1 cellular context compared by ENCODE assay signal in genomic region chr5:93967923-93968322, GRCh38.
A peak's percentile ranks its signal among the peaks of the same experiment; 100 is the strongest.
TF ChIP-seq lines count a peak whose summit lies in the region.

No MANE protein-coding gene starts in this region.

TF ChIP-seq in HEK293, 187 proteins besides CTCF, POLR2A, EP300 and RAD21 (continued from another document and continues in another):
- TF ChIP-seq KLF8 (tag by site-specific recombination; IDR thresholded peaks at IDR 0.05) (no peak), ZNF785 (tag by site-specific recombination; IDR thresholded peaks at IDR 0.05) (no peak), MYNN (tag by site-specific recombination; IDR thresholded peaks at IDR 0.05; ENCODE audit: borderline replicate concordance) (no peak), ZFHX2 (tag by site-specific recombination; conservative IDR thresholded peaks at IDR 0.05) (no peak), INSM2 (tag by site-specific recombination; IDR thresholded peaks at IDR 0.05) (peak; percentile 63; the same call in 1 of the 2 replicates), ZNF510 (tag by site-specific recombination; IDR thresholded peaks at IDR 0.05; ENCODE audit: insufficient replicate concordance) (no peak), ZNF155 (tag by site-specific recombination; IDR thresholded peaks at IDR 0.05) (no peak), ZBTB20 (tag by site-specific recombination; IDR thresholded peaks at IDR 0.05) (no peak), ZNF48 (tag by site-specific recombination; IDR thresholded peaks at IDR 0.05) (no peak), ZNF837 (tag by site-specific recombination; IDR thresholded peaks at IDR 0.05) (no peak), ZNF585B (tag by site-specific recombination; IDR thresholded peaks at IDR 0.05) (no peak), ZNF777 (tag by site-specific recombination; IDR thresholded peaks at IDR 0.05; ENCODE audit: borderline replicate concordance) (no peak), ZNF280D (tag by site-specific recombination; IDR thresholded peaks at IDR 0.05) (no peak), ZBTB44 (tag by site-specific recombination; IDR thresholded peaks at IDR 0.05) (peak; percentile 74; the same call in 1 of the 2 replicates), KLF1 (tag by site-specific recombination; IDR thresholded peaks at IDR 0.05) (no peak; the same call in 1 of the 2 replicates), ZNF239 (tag by site-specific recombination; IDR thresholded peaks at IDR 0.05) (no peak), ZBTB8A (tag by site-specific recombination; IDR thresholded peaks at IDR 0.05) (no peak), ZNF596 (tag by site-specific recombination; IDR thresholded peaks at IDR 0.05) (no peak), ZNF19 (tag by site-specific recombination; IDR thresholded peaks at IDR 0.05; ENCODE audit: low read depth) (no peak), ZNF658 (tag by site-specific recombination; IDR thresholded peaks at IDR 0.05) (no peak), ZNF629 (tag by site-specific recombination; IDR thresholded peaks at IDR 0.05) (peak; percentile 24; the same call in 1 of the 2 replicates), KLF10 (tag by site-specific recombination; IDR thresholded peaks at IDR 0.05) (no peak), SETDB1 (IDR thresholded peaks at IDR 0.05; ENCODE audit: insufficient read length, low read length) (no peak), IKZF3 (tag by site-specific recombination; IDR thresholded peaks at IDR 0.05) (no peak), ZNF529 (tag by site-specific recombination; IDR thresholded peaks at IDR 0.05; ENCODE audit: insufficient replicate concordance) (no peak), ZNF792 (tag by site-specific recombination; IDR thresholded peaks at IDR 0.05) (no peak), YY1 (tag by site-specific recombination; IDR thresholded peaks at IDR 0.05) (no peak), ZNF132 (tag by site-specific recombination; IDR thresholded peaks at IDR 0.05; ENCODE audit: borderline replicate concordance) (no peak), SP3 (tag by site-specific recombination; IDR thresholded peaks at IDR 0.05) (no peak), ZNF302 (tag by site-specific recombination; IDR thresholded peaks at IDR 0.05; ENCODE audit: low read depth) (peak; percentile 31; the same call in 1 of the 2 replicates), ZNF610 (tag by site-specific recombination; IDR thresholded peaks at IDR 0.05; ENCODE audit: borderline replicate concordance) (0 out of 2 replicates have a peak, but pooled peaks have one; percentile 49), ZNF16 (tag by site-specific recombination; IDR thresholded peaks at IDR 0.05; ENCODE audit: low read depth) (no peak), ZNF549 (tag by site-specific recombination; IDR thresholded peaks at IDR 0.05) (no peak), ZNF677 (tag by site-specific recombination; IDR thresholded peaks at IDR 0.05) (no peak), ZNF423 (tag by site-specific recombination; IDR thresholded peaks at IDR 0.05) (no peak), ZNF169 (tag by site-specific recombination; IDR thresholded peaks at IDR 0.05) (no peak), ZNF404 (tag by site-specific recombination; IDR thresholded peaks at IDR 0.05) (no peak), ZNF140 (tag by site-specific recombination; IDR thresholded peaks at IDR 0.05) (no peak), ZNF555 (tag by site-specific recombination; conservative IDR thresholded peaks at IDR 0.05) (no peak), GLIS2 (tag by site-specific recombination; IDR thresholded peaks at IDR 0.05) (no peak), REPIN1 (tag by site-specific recombination; IDR thresholded peaks at IDR 0.05; ENCODE audit: low read depth) (no peak), ZXDB (tag by site-specific recombination; IDR thresholded peaks at IDR 0.05) (peak; percentile 73), ZNF2 (tag by site-specific recombination; IDR thresholded peaks at IDR 0.05) (no peak), ZNF416 (tag by site-specific recombination; IDR thresholded peaks at IDR 0.05) (no peak), PRDM4 (tag by site-specific recombination; IDR thresholded peaks at IDR 0.05) (peak; percentile 83; the same call in 1 of the 2 replicates), ZNF670 (tag by site-specific recombination; IDR thresholded peaks at IDR 0.05; ENCODE audit: low read depth) (no peak), GLIS1 (tag by site-specific recombination; IDR thresholded peaks at IDR 0.05) (no peak; the same call in 1 of the 2 replicates)
- TF ChIP-seq, protein P1, sequence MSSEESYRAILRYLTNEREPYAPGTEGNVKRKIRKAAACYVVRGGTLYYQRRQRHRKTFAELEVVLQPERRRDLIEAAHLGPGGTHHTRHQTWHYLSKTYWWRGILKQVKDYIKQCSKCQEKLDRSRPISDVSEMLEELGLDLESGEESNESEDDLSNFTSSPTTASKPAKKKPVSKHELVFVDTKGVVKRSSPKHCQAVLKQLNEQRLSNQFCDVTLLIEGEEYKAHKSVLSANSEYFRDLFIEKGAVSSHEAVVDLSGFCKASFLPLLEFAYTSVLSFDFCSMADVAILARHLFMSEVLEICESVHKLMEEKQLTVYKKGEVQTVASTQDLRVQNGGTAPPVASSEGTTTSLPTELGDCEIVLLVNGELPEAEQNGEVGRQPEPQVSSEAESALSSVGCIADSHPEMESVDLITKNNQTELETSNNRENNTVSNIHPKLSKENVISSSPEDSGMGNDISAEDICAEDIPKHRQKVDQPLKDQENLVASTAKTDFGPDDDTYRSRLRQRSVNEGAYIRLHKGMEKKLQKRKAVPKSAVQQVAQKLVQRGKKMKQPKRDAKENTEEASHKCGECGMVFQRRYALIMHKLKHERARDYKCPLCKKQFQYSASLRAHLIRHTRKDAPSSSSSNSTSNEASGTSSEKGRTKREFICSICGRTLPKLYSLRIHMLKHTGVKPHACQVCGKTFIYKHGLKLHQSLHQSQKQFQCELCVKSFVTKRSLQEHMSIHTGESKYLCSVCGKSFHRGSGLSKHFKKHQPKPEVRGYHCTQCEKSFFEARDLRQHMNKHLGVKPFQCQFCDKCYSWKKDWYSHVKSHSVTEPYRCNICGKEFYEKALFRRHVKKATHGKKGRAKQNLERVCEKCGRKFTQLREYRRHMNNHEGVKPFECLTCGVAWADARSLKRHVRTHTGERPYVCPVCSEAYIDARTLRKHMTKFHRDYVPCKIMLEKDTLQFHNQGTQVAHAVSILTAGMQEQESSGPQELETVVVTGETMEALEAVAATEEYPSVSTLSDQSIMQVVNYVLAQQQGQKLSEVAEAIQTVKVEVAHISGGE (tag by site-specific recombination; conservative IDR thresholded peaks at IDR 0.05; ENCODE audit: low read depth) = no peak
- TF ChIP-seq, protein P2, sequence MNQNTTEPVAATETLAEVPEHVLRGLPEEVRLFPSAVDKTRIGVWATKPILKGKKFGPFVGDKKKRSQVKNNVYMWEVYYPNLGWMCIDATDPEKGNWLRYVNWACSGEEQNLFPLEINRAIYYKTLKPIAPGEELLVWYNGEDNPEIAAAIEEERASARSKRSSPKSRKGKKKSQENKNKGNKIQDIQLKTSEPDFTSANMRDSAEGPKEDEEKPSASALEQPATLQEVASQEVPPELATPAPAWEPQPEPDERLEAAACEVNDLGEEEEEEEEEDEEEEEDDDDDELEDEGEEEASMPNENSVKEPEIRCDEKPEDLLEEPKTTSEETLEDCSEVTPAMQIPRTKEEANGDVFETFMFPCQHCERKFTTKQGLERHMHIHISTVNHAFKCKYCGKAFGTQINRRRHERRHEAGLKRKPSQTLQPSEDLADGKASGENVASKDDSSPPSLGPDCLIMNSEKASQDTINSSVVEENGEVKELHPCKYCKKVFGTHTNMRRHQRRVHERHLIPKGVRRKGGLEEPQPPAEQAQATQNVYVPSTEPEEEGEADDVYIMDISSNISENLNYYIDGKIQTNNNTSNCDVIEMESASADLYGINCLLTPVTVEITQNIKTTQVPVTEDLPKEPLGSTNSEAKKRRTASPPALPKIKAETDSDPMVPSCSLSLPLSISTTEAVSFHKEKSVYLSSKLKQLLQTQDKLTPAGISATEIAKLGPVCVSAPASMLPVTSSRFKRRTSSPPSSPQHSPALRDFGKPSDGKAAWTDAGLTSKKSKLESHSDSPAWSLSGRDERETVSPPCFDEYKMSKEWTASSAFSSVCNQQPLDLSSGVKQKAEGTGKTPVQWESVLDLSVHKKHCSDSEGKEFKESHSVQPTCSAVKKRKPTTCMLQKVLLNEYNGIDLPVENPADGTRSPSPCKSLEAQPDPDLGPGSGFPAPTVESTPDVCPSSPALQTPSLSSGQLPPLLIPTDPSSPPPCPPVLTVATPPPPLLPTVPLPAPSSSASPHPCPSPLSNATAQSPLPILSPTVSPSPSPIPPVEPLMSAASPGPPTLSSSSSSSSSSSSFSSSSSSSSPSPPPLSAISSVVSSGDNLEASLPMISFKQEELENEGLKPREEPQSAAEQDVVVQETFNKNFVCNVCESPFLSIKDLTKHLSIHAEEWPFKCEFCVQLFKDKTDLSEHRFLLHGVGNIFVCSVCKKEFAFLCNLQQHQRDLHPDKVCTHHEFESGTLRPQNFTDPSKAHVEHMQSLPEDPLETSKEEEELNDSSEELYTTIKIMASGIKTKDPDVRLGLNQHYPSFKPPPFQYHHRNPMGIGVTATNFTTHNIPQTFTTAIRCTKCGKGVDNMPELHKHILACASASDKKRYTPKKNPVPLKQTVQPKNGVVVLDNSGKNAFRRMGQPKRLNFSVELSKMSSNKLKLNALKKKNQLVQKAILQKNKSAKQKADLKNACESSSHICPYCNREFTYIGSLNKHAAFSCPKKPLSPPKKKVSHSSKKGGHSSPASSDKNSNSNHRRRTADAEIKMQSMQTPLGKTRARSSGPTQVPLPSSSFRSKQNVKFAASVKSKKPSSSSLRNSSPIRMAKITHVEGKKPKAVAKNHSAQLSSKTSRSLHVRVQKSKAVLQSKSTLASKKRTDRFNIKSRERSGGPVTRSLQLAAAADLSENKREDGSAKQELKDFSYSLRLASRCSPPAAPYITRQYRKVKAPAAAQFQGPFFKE (tag by site-specific recombination; IDR thresholded peaks at IDR 0.05; ENCODE audit: borderline replicate concordance) = no peak
- TF ChIP-seq, protein P3, sequence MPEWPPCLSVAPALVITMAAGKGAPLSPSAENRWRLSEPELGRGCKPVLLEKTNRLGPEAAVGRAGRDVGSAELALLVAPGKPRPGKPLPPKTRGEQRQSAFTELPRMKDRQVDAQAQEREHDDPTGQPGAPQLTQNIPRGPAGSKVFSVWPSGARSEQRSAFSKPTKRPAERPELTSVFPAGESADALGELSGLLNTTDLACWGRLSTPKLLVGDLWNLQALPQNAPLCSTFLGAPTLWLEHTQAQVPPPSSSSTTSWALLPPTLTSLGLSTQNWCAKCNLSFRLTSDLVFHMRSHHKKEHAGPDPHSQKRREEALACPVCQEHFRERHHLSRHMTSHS (tag by site-specific recombination; IDR thresholded peaks at IDR 0.05) = 0 out of 2 replicates have a peak, but pooled peaks have one; percentile 63
